ENCODE assay signal across 1 cellular context in genomic region chr3:137180220-137180619, GRCh38.
TF ChIP-seq lines count a peak whose summit lies in the region.

No MANE protein-coding gene starts in this region.

TF ChIP-seq in WTC11, 78 proteins besides CTCF, POLR2A, EP300 and RAD21 (continued from another document):
- peak; percentile 94 for TF ChIP-seq ZNF317 (CRISPR knock-in tag; IDR thresholded peaks at IDR 0.05; ENCODE audit: borderline replicate concordance, low read depth)
